ENCODE assay signal across 2 cellular contexts in the genomic region with DNA sequence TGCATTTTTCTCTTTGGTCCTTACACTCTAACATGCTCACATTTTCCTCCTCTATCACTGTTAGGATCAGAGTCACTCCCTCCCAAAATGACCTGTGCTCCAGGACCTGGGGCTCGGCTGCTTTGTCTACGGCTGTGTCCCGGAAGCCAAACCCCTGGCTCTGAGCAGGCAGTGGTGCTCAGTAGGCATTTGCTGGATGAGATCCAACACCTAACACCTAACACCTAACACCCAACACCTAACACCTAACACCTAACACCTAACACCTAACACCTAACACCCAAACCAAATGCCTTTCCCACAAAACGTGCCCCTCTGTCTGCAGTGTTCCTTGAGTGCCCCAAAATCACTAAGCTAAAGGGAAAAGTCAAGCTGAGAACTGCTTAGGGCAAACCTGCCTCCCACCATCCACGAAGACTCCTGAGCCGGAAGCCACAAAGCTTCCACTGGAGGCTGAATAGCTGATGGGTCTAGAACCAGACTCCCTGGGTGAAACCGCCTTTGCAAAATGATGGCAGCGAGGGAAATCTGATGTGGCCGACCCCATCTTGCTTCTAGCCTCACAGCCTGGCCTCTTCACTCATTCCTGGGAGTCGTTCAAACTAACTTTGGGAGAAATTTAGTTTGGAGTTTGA.
TF ChIP-seq lines count a peak whose summit lies in the region.

No MANE protein-coding gene starts in this region.

TF ChIP-seq in A549, 52 proteins besides CTCF, POLR2A, EP300 and RAD21 (continued from another document):
- TF ChIP-seq ESRRA (IDR thresholded peaks at IDR 0.05; ENCODE audit: borderline replicate concordance, low read length), result no peak
- TF ChIP-seq ZNF302 (CRISPR knock-in tag; IDR thresholded peaks at IDR 0.05), result no peak
- no peak for TF ChIP-seq HOXA7 (CRISPR knock-in tag; IDR thresholded peaks at IDR 0.05)
- TF ChIP-seq RNF2 (IDR thresholded peaks at IDR 0.05; ENCODE audit: borderline replicate concordance, low read depth), result no peak
- no peak for TF ChIP-seq ZFP36 (IDR thresholded peaks at IDR 0.05; ENCODE audit: borderline replicate concordance, partially characterized antibody)
- TF ChIP-seq HEYL (CRISPR knock-in tag; IDR thresholded peaks at IDR 0.05), result no peak
- TF ChIP-seq JUNB (IDR thresholded peaks at IDR 0.05), result no peak
- no peak for TF ChIP-seq KDM5A (IDR thresholded peaks at IDR 0.05)
- no peak for TF ChIP-seq ZC3H11A (IDR thresholded peaks at IDR 0.05)
- TF ChIP-seq, protein P1, sequence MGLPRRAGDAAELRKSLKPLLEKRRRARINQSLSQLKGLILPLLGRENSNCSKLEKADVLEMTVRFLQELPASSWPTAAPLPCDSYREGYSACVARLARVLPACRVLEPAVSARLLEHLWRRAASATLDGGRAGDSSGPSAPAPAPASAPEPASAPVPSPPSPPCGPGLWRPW (IDR thresholded peaks at IDR 0.05), result no peak
- no peak for TF ChIP-seq SMC3 (IDR thresholded peaks at IDR 0.05)
- TF ChIP-seq, protein P2, sequence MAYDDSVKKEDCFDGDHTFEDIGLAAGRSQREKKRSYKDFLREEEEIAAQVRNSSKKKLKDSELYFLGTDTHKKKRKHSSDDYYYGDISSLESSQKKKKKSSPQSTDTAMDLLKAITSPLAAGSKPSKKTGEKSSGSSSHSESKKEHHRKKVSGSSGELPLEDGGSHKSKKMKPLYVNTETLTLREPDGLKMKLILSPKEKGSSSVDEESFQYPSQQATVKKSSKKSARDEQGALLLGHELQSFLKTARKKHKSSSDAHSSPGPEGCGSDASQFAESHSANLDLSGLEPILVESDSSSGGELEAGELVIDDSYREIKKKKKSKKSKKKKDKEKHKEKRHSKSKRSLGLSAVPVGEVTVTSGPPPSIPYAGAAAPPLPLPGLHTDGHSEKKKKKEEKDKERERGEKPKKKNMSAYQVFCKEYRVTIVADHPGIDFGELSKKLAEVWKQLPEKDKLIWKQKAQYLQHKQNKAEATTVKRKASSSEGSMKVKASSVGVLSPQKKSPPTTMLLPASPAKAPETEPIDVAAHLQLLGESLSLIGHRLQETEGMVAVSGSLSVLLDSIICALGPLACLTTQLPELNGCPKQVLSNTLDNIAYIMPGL (CRISPR knock-in tag; IDR thresholded peaks at IDR 0.05; ENCODE audit: borderline replicate concordance), result no peak
- TF ChIP-seq, protein P3, sequence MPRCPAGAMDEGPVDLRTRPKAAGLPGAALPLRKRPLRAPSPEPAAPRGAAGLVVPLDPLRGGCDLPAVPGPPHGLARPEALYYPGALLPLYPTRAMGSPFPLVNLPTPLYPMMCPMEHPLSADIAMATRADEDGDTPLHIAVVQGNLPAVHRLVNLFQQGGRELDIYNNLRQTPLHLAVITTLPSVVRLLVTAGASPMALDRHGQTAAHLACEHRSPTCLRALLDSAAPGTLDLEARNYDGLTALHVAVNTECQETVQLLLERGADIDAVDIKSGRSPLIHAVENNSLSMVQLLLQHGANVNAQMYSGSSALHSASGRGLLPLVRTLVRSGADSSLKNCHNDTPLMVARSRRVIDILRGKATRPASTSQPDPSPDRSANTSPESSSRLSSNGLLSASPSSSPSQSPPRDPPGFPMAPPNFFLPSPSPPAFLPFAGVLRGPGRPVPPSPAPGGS (IDR thresholded peaks at IDR 0.05), result no peak

TF ChIP-seq in K562, 482 proteins besides CTCF, POLR2A, EP300 and RAD21 (continued from another document):
- TF ChIP-seq KDM1A (IDR thresholded peaks at IDR 0.05), result peak in 1 of 2 experiments; percentile 3; a peak in 1 of 4 replicates
- TF ChIP-seq, protein P4, sequence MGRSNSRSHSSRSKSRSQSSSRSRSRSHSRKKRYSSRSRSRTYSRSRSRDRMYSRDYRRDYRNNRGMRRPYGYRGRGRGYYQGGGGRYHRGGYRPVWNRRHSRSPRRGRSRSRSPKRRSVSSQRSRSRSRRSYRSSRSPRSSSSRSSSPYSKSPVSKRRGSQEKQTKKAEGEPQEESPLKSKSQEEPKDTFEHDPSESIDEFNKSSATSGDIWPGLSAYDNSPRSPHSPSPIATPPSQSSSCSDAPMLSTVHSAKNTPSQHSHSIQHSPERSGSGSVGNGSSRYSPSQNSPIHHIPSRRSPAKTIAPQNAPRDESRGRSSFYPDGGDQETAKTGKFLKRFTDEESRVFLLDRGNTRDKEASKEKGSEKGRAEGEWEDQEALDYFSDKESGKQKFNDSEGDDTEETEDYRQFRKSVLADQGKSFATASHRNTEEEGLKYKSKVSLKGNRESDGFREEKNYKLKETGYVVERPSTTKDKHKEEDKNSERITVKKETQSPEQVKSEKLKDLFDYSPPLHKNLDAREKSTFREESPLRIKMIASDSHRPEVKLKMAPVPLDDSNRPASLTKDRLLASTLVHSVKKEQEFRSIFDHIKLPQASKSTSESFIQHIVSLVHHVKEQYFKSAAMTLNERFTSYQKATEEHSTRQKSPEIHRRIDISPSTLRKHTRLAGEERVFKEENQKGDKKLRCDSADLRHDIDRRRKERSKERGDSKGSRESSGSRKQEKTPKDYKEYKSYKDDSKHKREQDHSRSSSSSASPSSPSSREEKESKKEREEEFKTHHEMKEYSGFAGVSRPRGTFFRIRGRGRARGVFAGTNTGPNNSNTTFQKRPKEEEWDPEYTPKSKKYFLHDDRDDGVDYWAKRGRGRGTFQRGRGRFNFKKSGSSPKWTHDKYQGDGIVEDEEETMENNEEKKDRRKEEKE (IDR thresholded peaks at IDR 0.05; ENCODE audit: borderline replicate concordance in 1 of 2, control insufficient read depth in 1 of 2, low read depth in 2 of 2, low read length in 1 of 2), result no peak
- TF ChIP-seq, protein P5, sequence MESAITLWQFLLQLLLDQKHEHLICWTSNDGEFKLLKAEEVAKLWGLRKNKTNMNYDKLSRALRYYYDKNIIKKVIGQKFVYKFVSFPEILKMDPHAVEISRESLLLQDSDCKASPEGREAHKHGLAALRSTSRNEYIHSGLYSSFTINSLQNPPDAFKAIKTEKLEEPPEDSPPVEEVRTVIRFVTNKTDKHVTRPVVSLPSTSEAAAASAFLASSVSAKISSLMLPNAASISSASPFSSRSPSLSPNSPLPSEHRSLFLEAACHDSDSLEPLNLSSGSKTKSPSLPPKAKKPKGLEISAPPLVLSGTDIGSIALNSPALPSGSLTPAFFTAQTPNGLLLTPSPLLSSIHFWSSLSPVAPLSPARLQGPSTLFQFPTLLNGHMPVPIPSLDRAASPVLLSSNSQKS (CRISPR knock-in tag; IDR thresholded peaks at IDR 0.05), result no peak
- no peak for TF ChIP-seq SNIP1 (IDR thresholded peaks at IDR 0.05; ENCODE audit: low read depth)
- TF ChIP-seq, protein P6, sequence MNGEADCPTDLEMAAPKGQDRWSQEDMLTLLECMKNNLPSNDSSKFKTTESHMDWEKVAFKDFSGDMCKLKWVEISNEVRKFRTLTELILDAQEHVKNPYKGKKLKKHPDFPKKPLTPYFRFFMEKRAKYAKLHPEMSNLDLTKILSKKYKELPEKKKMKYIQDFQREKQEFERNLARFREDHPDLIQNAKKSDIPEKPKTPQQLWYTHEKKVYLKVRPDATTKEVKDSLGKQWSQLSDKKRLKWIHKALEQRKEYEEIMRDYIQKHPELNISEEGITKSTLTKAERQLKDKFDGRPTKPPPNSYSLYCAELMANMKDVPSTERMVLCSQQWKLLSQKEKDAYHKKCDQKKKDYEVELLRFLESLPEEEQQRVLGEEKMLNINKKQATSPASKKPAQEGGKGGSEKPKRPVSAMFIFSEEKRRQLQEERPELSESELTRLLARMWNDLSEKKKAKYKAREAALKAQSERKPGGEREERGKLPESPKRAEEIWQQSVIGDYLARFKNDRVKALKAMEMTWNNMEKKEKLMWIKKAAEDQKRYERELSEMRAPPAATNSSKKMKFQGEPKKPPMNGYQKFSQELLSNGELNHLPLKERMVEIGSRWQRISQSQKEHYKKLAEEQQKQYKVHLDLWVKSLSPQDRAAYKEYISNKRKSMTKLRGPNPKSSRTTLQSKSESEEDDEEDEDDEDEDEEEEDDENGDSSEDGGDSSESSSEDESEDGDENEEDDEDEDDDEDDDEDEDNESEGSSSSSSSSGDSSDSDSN (IDR thresholded peaks at IDR 0.05; ENCODE audit: borderline replicate concordance in 1 of 2, low read depth in 2 of 2, low read length in 2 of 2), result no peak
- TF ChIP-seq ZFP36 (IDR thresholded peaks at IDR 0.05; ENCODE audit: low read depth, low read length, partially characterized antibody), result no peak
- TF ChIP-seq JUN (IDR thresholded peaks at IDR 0.05; ENCODE audit: borderline replicate concordance, low read depth, low read length), result no peak
- TF ChIP-seq JUN (CRISPR knock-in tag; IDR thresholded peaks at IDR 0.05; ENCODE audit: borderline replicate concordance), result no peak
- TF ChIP-seq, protein P7, sequence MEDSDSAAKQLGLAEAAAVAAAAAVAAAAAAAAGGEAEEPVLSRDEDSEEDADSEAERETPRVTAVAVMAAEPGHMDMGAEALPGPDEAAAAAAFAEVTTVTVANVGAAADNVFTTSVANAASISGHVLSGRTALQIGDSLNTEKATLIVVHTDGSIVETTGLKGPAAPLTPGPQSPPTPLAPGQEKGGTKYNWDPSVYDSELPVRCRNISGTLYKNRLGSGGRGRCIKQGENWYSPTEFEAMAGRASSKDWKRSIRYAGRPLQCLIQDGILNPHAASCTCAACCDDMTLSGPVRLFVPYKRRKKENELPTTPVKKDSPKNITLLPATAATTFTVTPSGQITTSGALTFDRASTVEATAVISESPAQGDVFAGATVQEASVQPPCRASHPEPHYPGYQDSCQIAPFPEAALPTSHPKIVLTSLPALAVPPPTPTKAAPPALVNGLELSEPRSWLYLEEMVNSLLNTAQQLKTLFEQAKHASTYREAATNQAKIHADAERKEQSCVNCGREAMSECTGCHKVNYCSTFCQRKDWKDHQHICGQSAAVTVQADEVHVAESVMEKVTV (CRISPR knock-in tag; IDR thresholded peaks at IDR 0.05), result no peak
- TF ChIP-seq, protein P8, sequence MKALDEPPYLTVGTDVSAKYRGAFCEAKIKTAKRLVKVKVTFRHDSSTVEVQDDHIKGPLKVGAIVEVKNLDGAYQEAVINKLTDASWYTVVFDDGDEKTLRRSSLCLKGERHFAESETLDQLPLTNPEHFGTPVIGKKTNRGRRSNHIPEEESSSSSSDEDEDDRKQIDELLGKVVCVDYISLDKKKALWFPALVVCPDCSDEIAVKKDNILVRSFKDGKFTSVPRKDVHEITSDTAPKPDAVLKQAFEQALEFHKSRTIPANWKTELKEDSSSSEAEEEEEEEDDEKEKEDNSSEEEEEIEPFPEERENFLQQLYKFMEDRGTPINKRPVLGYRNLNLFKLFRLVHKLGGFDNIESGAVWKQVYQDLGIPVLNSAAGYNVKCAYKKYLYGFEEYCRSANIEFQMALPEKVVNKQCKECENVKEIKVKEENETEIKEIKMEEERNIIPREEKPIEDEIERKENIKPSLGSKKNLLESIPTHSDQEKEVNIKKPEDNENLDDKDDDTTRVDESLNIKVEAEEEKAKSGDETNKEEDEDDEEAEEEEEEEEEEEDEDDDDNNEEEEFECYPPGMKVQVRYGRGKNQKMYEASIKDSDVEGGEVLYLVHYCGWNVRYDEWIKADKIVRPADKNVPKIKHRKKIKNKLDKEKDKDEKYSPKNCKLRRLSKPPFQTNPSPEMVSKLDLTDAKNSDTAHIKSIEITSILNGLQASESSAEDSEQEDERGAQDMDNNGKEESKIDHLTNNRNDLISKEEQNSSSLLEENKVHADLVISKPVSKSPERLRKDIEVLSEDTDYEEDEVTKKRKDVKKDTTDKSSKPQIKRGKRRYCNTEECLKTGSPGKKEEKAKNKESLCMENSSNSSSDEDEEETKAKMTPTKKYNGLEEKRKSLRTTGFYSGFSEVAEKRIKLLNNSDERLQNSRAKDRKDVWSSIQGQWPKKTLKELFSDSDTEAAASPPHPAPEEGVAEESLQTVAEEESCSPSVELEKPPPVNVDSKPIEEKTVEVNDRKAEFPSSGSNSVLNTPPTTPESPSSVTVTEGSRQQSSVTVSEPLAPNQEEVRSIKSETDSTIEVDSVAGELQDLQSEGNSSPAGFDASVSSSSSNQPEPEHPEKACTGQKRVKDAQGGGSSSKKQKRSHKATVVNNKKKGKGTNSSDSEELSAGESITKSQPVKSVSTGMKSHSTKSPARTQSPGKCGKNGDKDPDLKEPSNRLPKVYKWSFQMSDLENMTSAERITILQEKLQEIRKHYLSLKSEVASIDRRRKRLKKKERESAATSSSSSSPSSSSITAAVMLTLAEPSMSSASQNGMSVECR (CRISPR knock-in tag; IDR thresholded peaks at IDR 0.05), result no peak
- TF ChIP-seq, protein P9, sequence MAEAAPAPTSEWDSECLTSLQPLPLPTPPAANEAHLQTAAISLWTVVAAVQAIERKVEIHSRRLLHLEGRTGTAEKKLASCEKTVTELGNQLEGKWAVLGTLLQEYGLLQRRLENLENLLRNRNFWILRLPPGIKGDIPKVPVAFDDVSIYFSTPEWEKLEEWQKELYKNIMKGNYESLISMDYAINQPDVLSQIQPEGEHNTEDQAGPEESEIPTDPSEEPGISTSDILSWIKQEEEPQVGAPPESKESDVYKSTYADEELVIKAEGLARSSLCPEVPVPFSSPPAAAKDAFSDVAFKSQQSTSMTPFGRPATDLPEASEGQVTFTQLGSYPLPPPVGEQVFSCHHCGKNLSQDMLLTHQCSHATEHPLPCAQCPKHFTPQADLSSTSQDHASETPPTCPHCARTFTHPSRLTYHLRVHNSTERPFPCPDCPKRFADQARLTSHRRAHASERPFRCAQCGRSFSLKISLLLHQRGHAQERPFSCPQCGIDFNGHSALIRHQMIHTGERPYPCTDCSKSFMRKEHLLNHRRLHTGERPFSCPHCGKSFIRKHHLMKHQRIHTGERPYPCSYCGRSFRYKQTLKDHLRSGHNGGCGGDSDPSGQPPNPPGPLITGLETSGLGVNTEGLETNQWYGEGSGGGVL (CRISPR knock-in tag; IDR thresholded peaks at IDR 0.05), result no peak
- TF ChIP-seq, protein P10, sequence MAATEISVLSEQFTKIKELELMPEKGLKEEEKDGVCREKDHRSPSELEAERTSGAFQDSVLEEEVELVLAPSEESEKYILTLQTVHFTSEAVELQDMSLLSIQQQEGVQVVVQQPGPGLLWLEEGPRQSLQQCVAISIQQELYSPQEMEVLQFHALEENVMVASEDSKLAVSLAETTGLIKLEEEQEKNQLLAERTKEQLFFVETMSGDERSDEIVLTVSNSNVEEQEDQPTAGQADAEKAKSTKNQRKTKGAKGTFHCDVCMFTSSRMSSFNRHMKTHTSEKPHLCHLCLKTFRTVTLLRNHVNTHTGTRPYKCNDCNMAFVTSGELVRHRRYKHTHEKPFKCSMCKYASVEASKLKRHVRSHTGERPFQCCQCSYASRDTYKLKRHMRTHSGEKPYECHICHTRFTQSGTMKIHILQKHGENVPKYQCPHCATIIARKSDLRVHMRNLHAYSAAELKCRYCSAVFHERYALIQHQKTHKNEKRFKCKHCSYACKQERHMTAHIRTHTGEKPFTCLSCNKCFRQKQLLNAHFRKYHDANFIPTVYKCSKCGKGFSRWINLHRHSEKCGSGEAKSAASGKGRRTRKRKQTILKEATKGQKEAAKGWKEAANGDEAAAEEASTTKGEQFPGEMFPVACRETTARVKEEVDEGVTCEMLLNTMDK (IDR thresholded peaks at IDR 0.05; ENCODE audit: borderline replicate concordance, insufficient read depth, low read depth, low read length, poor library complexity, severe bottlenecking), result no peak
- TF ChIP-seq NFIC (IDR thresholded peaks at IDR 0.05), result 0 out of 2 replicates have a peak, but pooled peaks have one; percentile 6
